ENCODE assay signal across 25 cellular contexts in the genomic region with DNA sequence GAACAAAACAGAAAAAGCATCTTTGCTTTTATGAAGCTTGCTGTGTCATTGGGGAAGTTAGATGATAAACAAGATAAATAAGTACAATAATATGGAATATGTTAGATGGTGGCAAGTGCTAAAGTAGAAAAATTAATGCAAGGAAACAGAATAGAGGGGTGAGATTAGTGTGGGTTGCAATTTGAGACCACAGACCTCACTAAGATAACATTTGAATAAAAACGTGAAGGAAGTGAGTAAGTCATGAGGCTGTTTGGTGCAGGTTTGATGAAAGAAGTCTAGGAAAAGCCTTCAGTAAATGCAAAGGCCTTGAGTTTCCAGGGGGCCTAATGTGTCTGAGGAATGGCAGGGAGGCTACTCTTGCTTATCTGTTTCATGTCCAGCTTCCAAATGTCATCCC.
"Had no signal": no experiment of that assay in that cellular context is flagged by ENCODE, and none has a peak within 500 bp of the region (broad histone marks: within the 10 kb centered on the region; RNA-seq: fewer than 3 reads in every experiment).

No MANE protein-coding gene starts in this region.

- H3K36me3 Mint-ChIP-seq: memory B cell; stimulated activated memory B cell treated with anti-CD40 and anti-IgM and Interleukin-4, amounts not matched to agents 10 μg/mL and 1 μg/mL and 100 μg/mL, for 72 hours; type B pancreatic cell had no signal

- H3K4me3 Mint-ChIP-seq: dendritic cell treated with granulocyte-macrophage colony-stimulating factor and Interleukin-4, amounts not matched to agents 40 ng/mL and 50 ng/mL, for 4 days; memory B cell; nephron progenitor cell; stimulated activated memory B cell treated with anti-CD40 and anti-IgM and Interleukin-4, amounts not matched to agents 10 μg/mL and 1 μg/mL and 100 μg/mL, for 72 hours; type B pancreatic cell had no signal

- H3K27ac ChIP-seq: epithelial cell of prostate, gastrocnemius medialis, ovary, psoas muscle, sigmoid colon, testis, tibial artery had no signal

- H3K4me1 ChIP-seq: gastrocnemius medialis, psoas muscle, sigmoid colon, testis, tibial artery had no signal

- H3K27me3 ChIP-seq: gastrocnemius medialis, ovary, sigmoid colon, testis, tibial artery had no signal

- H3K27me3 Mint-ChIP-seq: dendritic cell treated with granulocyte-macrophage colony-stimulating factor and Interleukin-4, amounts not matched to agents 40 ng/mL and 50 ng/mL, for 4 days; memory B cell; type B pancreatic cell had no signal

- ATAC-seq: esophagus mucosa; gastrocnemius medialis; left lobe of liver; psoas muscle; right cardiac atrium; stimulated activated memory B cell treated with anti-CD40 and anti-IgM and Interleukin-4, amounts not matched to agents 10 μg/mL and 1 μg/mL and 100 μg/mL, for 72 hours; stimulated activated naive CD8-positive, alpha-beta T cell treated with anti-CD3 and anti-CD28 coated beads, Interleukin-15, Interleukin-2, amounts not matched to agents 100 U/mL and 50 U/mL, for 24 hours had no signal

- H3K9me3 Mint-ChIP-seq: type B pancreatic cell had no signal

- H3K9me3 ChIP-seq: gastrocnemius medialis, ovary, psoas muscle, sigmoid colon, testis, tibial artery had no signal

- H3K27ac Mint-ChIP-seq: dendritic cell treated with granulocyte-macrophage colony-stimulating factor and Interleukin-4, amounts not matched to agents 40 ng/mL and 50 ng/mL, for 4 days; memory B cell; nephron progenitor cell; stimulated activated memory B cell treated with anti-CD40 and anti-IgM and Interleukin-4, amounts not matched to agents 10 μg/mL and 1 μg/mL and 100 μg/mL, for 72 hours; type B pancreatic cell had no signal

- H3K36me3 ChIP-seq: gastrocnemius medialis, ovary, sigmoid colon, tibial artery had no signal

- H3K4me1 Mint-ChIP-seq: memory B cell; nephron progenitor cell; stimulated activated memory B cell treated with anti-CD40 and anti-IgM and Interleukin-4, amounts not matched to agents 10 μg/mL and 1 μg/mL and 100 μg/mL, for 72 hours had no signal

- DNase-seq: foreskin fibroblast; gastrocnemius medialis; head of caudate nucleus; kidney; nephron progenitor cell; occipital lobe; ovary; posterior cingulate gyrus; psoas muscle; right cardiac atrium; sigmoid colon; stimulated activated CD4-positive, alpha-beta T cell treated with anti-CD3 and anti-CD28 coated beads, Interleukin-2, amount 100 ng/mL, for 24 hours; stimulated activated CD4-positive, alpha-beta T cell treated with anti-CD3 and anti-CD28 coated beads, Interleukin-4, amount 100 ng/mL, for 24 hours; stimulated activated naive CD8-positive, alpha-beta T cell treated with anti-CD3 and anti-CD28 coated beads, Interleukin-15, Interleukin-2, amounts not matched to agents 100 U/mL and 50 U/mL, for 24 hours; substantia nigra; testis; tibial artery had no signal

- H3K4me3 ChIP-seq: gastrocnemius medialis, lung, ovary, psoas muscle, sigmoid colon, testis, tibial artery had no signal
